Comparison of ENCODE assay signal across 1 cellular context in the genomic region with DNA sequence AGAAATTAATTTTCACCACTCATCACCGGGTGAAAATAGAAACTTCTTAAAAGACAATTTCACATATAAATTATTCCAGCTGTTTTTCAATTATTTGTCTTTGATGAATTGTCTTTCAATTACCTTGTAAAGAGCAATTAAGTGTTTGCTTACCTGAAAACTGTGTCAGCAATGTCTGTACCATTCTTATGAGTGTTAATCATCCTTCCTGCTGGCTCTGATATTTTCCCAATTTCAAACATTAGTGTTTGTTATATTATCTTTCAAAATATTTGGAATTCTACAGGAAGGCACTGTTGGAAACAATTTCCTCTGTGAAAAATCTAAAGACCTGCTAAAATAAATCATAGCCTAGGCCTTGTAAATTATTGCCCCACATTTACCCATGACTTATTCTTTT.
TF ChIP-seq lines count a peak whose summit lies in the region.

No MANE protein-coding gene starts in this region.

TF ChIP-seq in IMR-90, 13 proteins besides CTCF, POLR2A, EP300 and RAD21:
- TF ChIP-seq, protein P1, sequence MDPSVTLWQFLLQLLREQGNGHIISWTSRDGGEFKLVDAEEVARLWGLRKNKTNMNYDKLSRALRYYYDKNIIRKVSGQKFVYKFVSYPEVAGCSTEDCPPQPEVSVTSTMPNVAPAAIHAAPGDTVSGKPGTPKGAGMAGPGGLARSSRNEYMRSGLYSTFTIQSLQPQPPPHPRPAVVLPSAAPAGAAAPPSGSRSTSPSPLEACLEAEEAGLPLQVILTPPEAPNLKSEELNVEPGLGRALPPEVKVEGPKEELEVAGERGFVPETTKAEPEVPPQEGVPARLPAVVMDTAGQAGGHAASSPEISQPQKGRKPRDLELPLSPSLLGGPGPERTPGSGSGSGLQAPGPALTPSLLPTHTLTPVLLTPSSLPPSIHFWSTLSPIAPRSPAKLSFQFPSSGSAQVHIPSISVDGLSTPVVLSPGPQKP (IDR thresholded peaks at IDR 0.05; ENCODE audit: borderline replicate concordance, low read depth, low read length): no peak
- TF ChIP-seq, protein P2, sequence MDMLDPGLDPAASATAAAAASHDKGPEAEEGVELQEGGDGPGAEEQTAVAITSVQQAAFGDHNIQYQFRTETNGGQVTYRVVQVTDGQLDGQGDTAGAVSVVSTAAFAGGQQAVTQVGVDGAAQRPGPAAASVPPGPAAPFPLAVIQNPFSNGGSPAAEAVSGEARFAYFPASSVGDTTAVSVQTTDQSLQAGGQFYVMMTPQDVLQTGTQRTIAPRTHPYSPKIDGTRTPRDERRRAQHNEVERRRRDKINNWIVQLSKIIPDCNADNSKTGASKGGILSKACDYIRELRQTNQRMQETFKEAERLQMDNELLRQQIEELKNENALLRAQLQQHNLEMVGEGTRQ (IDR thresholded peaks at IDR 0.05; ENCODE audit: low read depth, low read length): no peak
- TF ChIP-seq BHLHE40 (IDR thresholded peaks at IDR 0.05; ENCODE audit: low read depth, low read length) (no peak), MAFK (IDR thresholded peaks at IDR 0.05; ENCODE audit: low read depth, low read length) (no peak), MAZ (IDR thresholded peaks at IDR 0.05; ENCODE audit: borderline replicate concordance, low read depth, low read length) (no peak), RFX5 (IDR thresholded peaks at IDR 0.05; ENCODE audit: low read depth, low read length) (no peak), FOS (IDR thresholded peaks at IDR 0.05; ENCODE audit: low read depth, low read length) (no peak), RCOR1 (IDR thresholded peaks at IDR 0.05; ENCODE audit: insufficient replicate concordance, low read length) (no peak), MXI1 (IDR thresholded peaks at IDR 0.05; ENCODE audit: borderline replicate concordance, low read depth, low read length) (no peak)
